Comparison of ENCODE assay signal across 8 cellular contexts in the genomic region with DNA sequence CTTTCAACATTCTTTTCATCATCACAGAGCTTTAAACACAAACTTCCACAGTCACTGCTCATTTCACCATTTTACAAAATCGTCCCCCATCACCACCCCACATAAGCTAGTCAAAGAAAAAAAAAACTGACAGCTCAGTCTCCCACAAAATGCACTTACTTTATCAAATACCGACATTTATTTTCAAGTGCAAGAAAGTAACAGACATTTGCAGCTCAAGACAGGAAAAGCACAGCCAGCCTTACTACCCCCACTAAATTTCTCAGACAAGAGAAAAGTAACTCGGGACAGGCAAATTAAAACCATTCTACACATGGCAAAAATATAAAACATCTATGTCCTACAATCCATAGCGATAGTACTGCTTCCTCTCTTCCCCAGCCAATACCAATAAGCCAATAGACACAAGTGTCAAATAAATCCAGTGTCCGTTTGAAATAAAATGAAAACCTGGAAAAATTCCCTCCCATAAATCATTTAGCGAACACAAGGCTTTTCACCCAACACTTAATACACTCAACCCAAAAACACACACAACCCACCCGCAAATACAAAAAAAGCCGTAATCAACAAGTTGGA. TPM values are rescaled to one million over a fixed set of nuclear protein-coding genes. Genes with fewer than 3 reads are reported as not detected.
DNase-seq lines count a peak whose midpoint lies in the region; ATAC-seq and TF ChIP-seq lines count a peak whose summit lies in the region.

No MANE protein-coding gene starts in this region.

- no peaks in the 10 kb centered on the region for H3K9me3 Mint-ChIP-seq in CD4-positive, alpha-beta T cell
- H3K9me3 Mint-ChIP-seq in neural crest cell, result no peaks in the 10 kb centered on the region

- intact Hi-C loops in CD4-positive, alpha-beta T cell (cut with DNase I, micrococcal nuclease), result loop anchor here (1.0 to 10.0 kb wide), 4 partner anchors 100 to 719 kb away; a partner anchor contains a TSS

- H3K36me3 Mint-ChIP-seq in CD4-positive, alpha-beta T cell (ENCODE audit: low read depth), result peaks cover 28% of the 10 kb centered on the region
- H3K36me3 Mint-ChIP-seq in neural crest cell (ENCODE audit: low read depth), result peaks cover 3% of the 10 kb centered on the region

- peak overlapping the region; percentile 93 for H3K27ac Mint-ChIP-seq in CD4-positive, alpha-beta T cell
- no peak overlapping the region for H3K27ac Mint-ChIP-seq in neural crest cell (ENCODE audit: unreplicated experiment)

- H3K36me3 ChIP-seq in effector memory CD4-positive, alpha-beta T cell (ENCODE audit: control insufficient read depth, insufficient read depth, low read length), result no peaks in the 10 kb centered on the region

- H3K4me3 Mint-ChIP-seq in CD4-positive, alpha-beta T cell, result peak overlapping the region; percentile 99
- H3K4me3 Mint-ChIP-seq in neural crest cell, result peak overlapping the region; percentile 92

- H3K9me3 ChIP-seq in CD4-positive, alpha-beta T cell (ENCODE audit: control insufficient read depth, low read length), result no peaks in the 10 kb centered on the region
- no peaks in the 10 kb centered on the region for H3K9me3 ChIP-seq in effector memory CD4-positive, alpha-beta T cell (ENCODE audit: control insufficient read depth, low read length)

- no peak for ATAC-seq in CD4-positive, alpha-beta T cell (ENCODE audit: poor library complexity)

- CTCF ChIA-PET in CD4-positive, alpha-beta T cell (lab: Charles Lee), result interaction anchor here (0.9 kb wide), 1 partner anchor 71 kb away, joined by 4 read pairs; no protein-coding TSS in a partner anchor

- POLR2A ChIA-PET in CD4-positive, alpha-beta T cell (lab: Charles Lee), result interaction anchor here (0.9 to 1.0 kb wide), 2 partner anchors 100 to 135 kb away, joined by 3 read pairs; no protein-coding TSS in a partner anchor

- no peaks in the 10 kb centered on the region for H3K27me3 ChIP-seq in CD4-positive, alpha-beta T cell (ENCODE audit: control insufficient read depth, insufficient read depth, low read length)
- H3K27me3 ChIP-seq in effector memory CD4-positive, alpha-beta T cell (replicated peaks; ENCODE audit: control insufficient read depth, insufficient read depth, low read length, poor library complexity, severe bottlenecking), result no peaks in the 10 kb centered on the region

- peak overlapping the region; percentile 79 for H3K4me3 ChIP-seq in effector memory CD4-positive, alpha-beta T cell (ENCODE audit: insufficient read depth, low read depth, low read length, poor library complexity, severe bottlenecking)

- DNase-seq in CD4-positive, alpha-beta T cell, result no peak
- DNase-seq in NAMALWA (ENCODE audit: low spot score) (peak; percentile 12), neural crest cell (ENCODE audit: low read depth, low spot score) (no peak), NCI-H82 (lab: John Stamatoyannopoulos, UW) (no peak), ACHN (no peak), foreskin melanocyte (no peak), NCI-H2171 treated with DMSO at 0.1 percent for 48 hours (lab: John Stamatoyannopoulos, UW) (no peak)
- no peak for DNase-seq in effector memory CD4-positive, alpha-beta T cell

- in situ Hi-C loops in ACHN (cut with HindIII; ENCODE audit: low pct_ligation_motif_present, low pct_unique_long_range_greater_than_20kb, low sequenced_read_pairs), result no loop called here

- TF ChIP-seq CTCF in CD4-positive, alpha-beta T cell (IDR thresholded peaks at IDR 0.05), result no peak
- no peak for TF ChIP-seq CTCF in neural crest cell (conservative IDR thresholded peaks at IDR 0.05)

- H3K4me1 Mint-ChIP-seq in CD4-positive, alpha-beta T cell (ENCODE audit: low read depth), result peaks cover 57% of the 10 kb centered on the region
- peaks cover 44% of the 10 kb centered on the region for H3K4me1 Mint-ChIP-seq in neural crest cell

- H3K27me3 Mint-ChIP-seq in CD4-positive, alpha-beta T cell, result no peaks in the 10 kb centered on the region
- H3K27me3 Mint-ChIP-seq in neural crest cell (ENCODE audit: low read depth), result peaks cover 29% of the 10 kb centered on the region

- peaks cover 29% of the 10 kb centered on the region for H3K4me1 ChIP-seq in effector memory CD4-positive, alpha-beta T cell (ENCODE audit: control insufficient read depth, insufficient read depth, low read length, poor library complexity, severe bottlenecking)

- no peak overlapping the region for H3K27ac ChIP-seq in CD4-positive, alpha-beta T cell (ENCODE audit: low read depth, low read length)
- no peak overlapping the region for H3K27ac ChIP-seq in effector memory CD4-positive, alpha-beta T cell (ENCODE audit: insufficient read depth, low read length, poor library complexity, severe bottlenecking)

RNA-seq across cellular contexts. Expression of a gene that starts 0.5 kb away (rescaled TPM):
- total RNA-seq in CD4-positive, alpha-beta T cell, result 10 to 100 TPM; 14.1 to 14.2 TPM
- 12.6 and 13.3 TPM in 2 replicates for total RNA-seq in neural crest cell
